8 cellular contexts compared by ENCODE assay signal in genomic region chr11:130146797-130147196, GRCh38. TPM values are rescaled to one million over a fixed set of nuclear protein-coding genes. Genes with fewer than 3 reads are reported as not detected.
DNase-seq lines count a peak whose midpoint lies in the region; ATAC-seq and TF ChIP-seq lines count a peak whose summit lies in the region.

No MANE protein-coding gene starts in this region.

- H3K9ac ChIP-seq in BLaER1 (no peak overlapping the region), Loucy (ENCODE audit: low read depth, low read length, poor library complexity, severe bottlenecking) (no peak overlapping the region), mammary epithelial cell (ENCODE audit: insufficient read depth, low read length) (peak overlapping the region; percentile 36)

- H3K27me3 Mint-ChIP-seq in activated CD4-positive, alpha-beta T cell treated with anti-CD3 and anti-CD28 coated beads, Interleukin-2, amount 10 ng/mL, durations not matched to agents 24 days and 14 days = no peaks in the 10 kb centered on the region

- H3K36me3 ChIP-seq in BLaER1 (peaks cover 39% of the 10 kb centered on the region), Loucy (ENCODE audit: insufficient read depth, low read length) (peaks cover 35% of the 10 kb centered on the region; the same call in 1 of the 2 replicates), mammary epithelial cell (ENCODE audit: insufficient read depth, low read length) (peaks cover 29% of the 10 kb centered on the region), mucosa of descending colon (ENCODE audit: low read depth) (no peaks in the 10 kb centered on the region)

- BruUV-seq in mammary epithelial cell (replicated peaks; lab: Mats Ljungman, UMichigan) = no TSS peak

- no peaks in the 10 kb centered on the region for H3K9me2 ChIP-seq in Loucy (replicated peaks; ENCODE audit: low read depth, low read length)

- peaks cover 20% of the 10 kb centered on the region for H3K4me1 ChIP-seq in BLaER1
- peaks cover 17% of the 10 kb centered on the region for H3K4me1 ChIP-seq in Loucy (ENCODE audit: insufficient read depth, low read length, poor library complexity, severe bottlenecking)
- peaks cover 12% of the 10 kb centered on the region for H3K4me1 ChIP-seq in mammary epithelial cell (ENCODE audit: insufficient read depth, low read length)
- peaks cover 46% of the 10 kb centered on the region for H3K4me1 ChIP-seq in mucosa of descending colon (ENCODE audit: low read depth)

- H3F3A ChIP-seq in Loucy (ENCODE audit: low read depth) = no peaks in the 10 kb centered on the region

- H4K20me1 ChIP-seq in BLaER1 (no peaks in the 10 kb centered on the region), Loucy (ENCODE audit: insufficient read depth, low read length, poor library complexity, severe bottlenecking) (no peaks in the 10 kb centered on the region), mammary epithelial cell (ENCODE audit: insufficient read depth, low read length) (no peaks in the 10 kb centered on the region)

- peak; percentile 67 for ATAC-seq in mucosa of descending colon

- H3K4me2 ChIP-seq in BLaER1 = peak overlapping the region; percentile 47
- H3K4me2 ChIP-seq in Loucy (ENCODE audit: low read depth, low read length, poor library complexity, severe bottlenecking) = peak overlapping the region; percentile 41
- no peak overlapping the region for H3K4me2 ChIP-seq in mammary epithelial cell (ENCODE audit: insufficient read depth, low read depth, low read length)

- no peaks in the 10 kb centered on the region for H3K79me2 ChIP-seq in Loucy (ENCODE audit: insufficient read depth, low read length)
- no peaks in the 10 kb centered on the region for H3K79me2 ChIP-seq in mammary epithelial cell (ENCODE audit: insufficient read depth, low read length)

- intact Hi-C loops in mammary epithelial cell (cut with micrococcal nuclease) = loop anchor here (1.0 to 5.0 kb wide), 3 partner anchors 144 to 359 kb away; partner anchors contain the start of gene PRDM10
- intact Hi-C loops in mucosa of descending colon (cut with DNase I, micrococcal nuclease) = no loop called here
- intact Hi-C loops in activated CD4-positive, alpha-beta T cell treated with anti-CD3 and anti-CD28 coated beads, Interleukin-2, amount 10 ng/mL, durations not matched to agents 24 days and 14 days (cut with micrococcal nuclease) = no loop called here

- 98% methylated on average over 5 of the region's 5 CpGs for WGBS in mammary epithelial cell (ENCODE audit: low coverage, missing lambda C conversion rate)

- H3K27ac ChIP-seq in BLaER1 = no peak overlapping the region
- peak overlapping the region; percentile 52 for H3K27ac ChIP-seq in mammary epithelial cell (ENCODE audit: insufficient read depth, low read depth, low read length)

- TF ChIP-seq CTCF in Loucy (conservative IDR thresholded peaks at IDR 0.05; ENCODE audit: low read length) (no peak), mammary epithelial cell (conservative IDR thresholded peaks at IDR 0.05 in 1 of 2, IDR thresholded peaks at IDR 0.05 in 1 of 2; ENCODE audit: extremely low read depth in 1 of 2, insufficient read depth in 1 of 2, low read depth in 1 of 2, low read length in 2 of 2) (no peak), mucosa of descending colon (IDR thresholded peaks at IDR 0.05) (no peak), GM10266 (IDR thresholded peaks at IDR 0.05; ENCODE audit: control insufficient read depth, insufficient read depth, low read depth, missing control alignments) (no peak)

- dilution Hi-C loops in mammary epithelial cell (cut with HindIII; ENCODE audit: low sequenced_read_pairs) = no loop called here

- no peak overlapping the region for H3K4me3 Mint-ChIP-seq in activated CD4-positive, alpha-beta T cell treated with anti-CD3 and anti-CD28 coated beads, Interleukin-2, amount 10 ng/mL, durations not matched to agents 24 days and 14 days

- no peaks in the 10 kb centered on the region for H3K9me3 ChIP-seq in BLaER1
- H3K9me3 ChIP-seq in Loucy (ENCODE audit: insufficient read depth, low read depth, low read length) = no peaks in the 10 kb centered on the region
- H3K9me3 ChIP-seq in mammary epithelial cell (replicated peaks; ENCODE audit: insufficient read depth, low read length) = no peaks in the 10 kb centered on the region
- H3K9me3 ChIP-seq in mucosa of descending colon = no peaks in the 10 kb centered on the region

- H3K36me3 Mint-ChIP-seq in activated CD4-positive, alpha-beta T cell treated with anti-CD3 and anti-CD28 coated beads, Interleukin-2, amount 10 ng/mL, durations not matched to agents 24 days and 14 days (ENCODE audit: low read depth) = no peaks in the 10 kb centered on the region

- no peak overlapping the region for H3K27ac Mint-ChIP-seq in activated CD4-positive, alpha-beta T cell treated with anti-CD3 and anti-CD28 coated beads, Interleukin-2, amount 10 ng/mL, durations not matched to agents 24 days and 14 days

- H3K4me1 Mint-ChIP-seq in activated CD4-positive, alpha-beta T cell treated with anti-CD3 and anti-CD28 coated beads, Interleukin-2, amount 10 ng/mL, durations not matched to agents 24 days and 14 days = peaks cover 6% of the 10 kb centered on the region

- H3K9me3 Mint-ChIP-seq in activated CD4-positive, alpha-beta T cell treated with anti-CD3 and anti-CD28 coated beads, Interleukin-2, amount 10 ng/mL, durations not matched to agents 24 days and 14 days = no peaks in the 10 kb centered on the region

- in situ Hi-C loops in mammary epithelial cell (cut with MboI; ENCODE audit: low sequenced_read_pairs in 2 of 2) = loop anchor here in 1 of 2 donors (25.0 kb wide), 1 partner anchor 359 kb away; no protein-coding TSS in a partner anchor

- H3K4me3 ChIP-seq in BLaER1 (no peak overlapping the region), Loucy (ENCODE audit: low read length, poor library complexity, severe bottlenecking) (peak overlapping the region; percentile 3), mammary epithelial cell (replicated peaks in 1 of 3; ENCODE audit: insufficient read depth in 1 of 3, low read depth in 2 of 3, low read length in 3 of 3) (no peak overlapping the region), mucosa of descending colon (no peak overlapping the region)

- no peaks in the 10 kb centered on the region for H3K27me3 ChIP-seq in BLaER1
- no peaks in the 10 kb centered on the region for H3K27me3 ChIP-seq in Loucy (ENCODE audit: insufficient read depth, low read length, poor library complexity, severe bottlenecking)
- H3K27me3 ChIP-seq in mammary epithelial cell (ENCODE audit: insufficient read depth, low read length) = no peaks in the 10 kb centered on the region

- no peak overlapping the region for H2AFZ ChIP-seq in Loucy (ENCODE audit: low read length)
- H2AFZ ChIP-seq in mammary epithelial cell (ENCODE audit: low read depth, low read length) = no peak overlapping the region

- CTCF ChIA-PET in mammary epithelial cell (lab: Charles Lee; ENCODE audit: low non-redundant PET) = interaction anchor here (0.6 to 0.9 kb wide), 2 partner anchors 13 to 15 kb away, joined by 3 to 4 read pairs; no protein-coding TSS in a partner anchor

- no peak for DNase-seq in mammary epithelial cell
- DNase-seq in mucosa of descending colon = peak in 1 of 3 donors; percentile 71
- DNase-seq in GM10266 (ENCODE audit: extremely low spot score) = no peak
- no peak for DNase-seq in activated CD4-positive, alpha-beta T cell treated with anti-CD3 and anti-CD28 coated beads, Interleukin-2, amount 10 ng/mL, durations not matched to agents 24 days and 14 days
- no peak for DNase-seq in COR-L47 (lab: John Stamatoyannopoulos, UW)
- no peak for DNase-seq in NCI-H2081 (lab: John Stamatoyannopoulos, UW)

RNA-seq across cellular contexts. Expression of gene ST14, which starts 12.8 kb away (rescaled TPM):
- 10 to 100 TPM; 83.9 to 87.0 TPM for total RNA-seq in mammary epithelial cell
- polyA plus RNA-seq in mammary epithelial cell = 72.9 TPM
- polyA minus RNA-seq in mammary epithelial cell = 59.8 TPM
- total RNA-seq in mucosa of descending colon = 100 to 1,000 TPM; 260 to 622 (median 508) TPM
- 0.14 TPM in 1 of 2 replicates, not detected in the other for total RNA-seq in activated CD4-positive, alpha-beta T cell treated with anti-CD3 and anti-CD28 coated beads, Interleukin-2, amount 10 ng/mL, durations not matched to agents 24 days and 14 days

Comparison
In these comparisons a context has a peak if more than half of its experiments do, and no peak if none do; other contexts are left out.
1. RNA of gene ST14, which starts 12.8 kb away (total RNA-seq): 260 to 622 TPM in mucosa of descending colon and 83.9 to 87.0 TPM in mammary epithelial cell; 0.14 TPM in activated CD4-positive, alpha-beta T cell treated with anti-CD3 and anti-CD28 coated beads, Interleukin-2, amount 10 ng/mL, durations not matched to agents 24 days and 14 days; every median in the first group is over 10 times any median in the second.